ENCODE assay signal across 17 cellular contexts in genomic region chr1:172136925-172137324, GRCh38.
A peak's percentile ranks its signal among the peaks of the same experiment; 100 is the strongest.
DNase-seq lines count a peak whose midpoint lies in the region; ATAC-seq and TF ChIP-seq lines count a peak whose summit lies in the region.
"Had no signal": no experiment of that assay in that cellular context is flagged by ENCODE, and none has a peak within 500 bp of the region (broad histone marks: within the 10 kb centered on the region; RNA-seq: fewer than 3 reads in every experiment).

No MANE protein-coding gene starts in this region.

- H2BK5ac ChIP-seq in neuronal stem cell (ENCODE audit: low read length): no peak overlapping the region

- H2BK15ac ChIP-seq in neuronal stem cell (ENCODE audit: low read length): no peak overlapping the region

- no peak overlapping the region for H3K4me2 ChIP-seq in neuronal stem cell (ENCODE audit: insufficient read depth, low read length, poor library complexity, severe bottlenecking)
- H3K4me2 ChIP-seq: BLaER1 had no signal

- TF ChIP-seq CTCF in heart left ventricle (IDR thresholded peaks at IDR 0.05) (no peak), progenitor cell of endocrine pancreas (IDR thresholded peaks at IDR 0.05; ENCODE audit: unreplicated experiment) (no peak)

- H3K27me3 Mint-ChIP-seq in progenitor cell of endocrine pancreas (no peaks in the 10 kb centered on the region), T-helper 17 cell (no peaks in the 10 kb centered on the region)
- H3K27me3 Mint-ChIP-seq: naive thymus-derived CD4-positive, alpha-beta T cell; type B pancreatic cell had no signal

- H3K4me3 ChIP-seq in ACC112 (ENCODE audit: low read depth, low read length) (peak overlapping the region; percentile 59), heart left ventricle (peak overlapping the region in 2 of 12 donors; percentile 5 to 10), neuronal stem cell (ENCODE audit: low read length in 2 of 2) (no peak overlapping the region)
- H3K4me3 ChIP-seq: BLaER1, lower lobe of right lung, Peyer's patch had no signal

- peaks cover 27% of the 10 kb centered on the region for H3K79me2 ChIP-seq in ACC112 (ENCODE audit: control insufficient read depth, insufficient read depth, low read length, unreplicated experiment)

- H4K8ac ChIP-seq in neuronal stem cell (ENCODE audit: low read depth, low read length): no peak overlapping the region

- H2AK5ac ChIP-seq in neuronal stem cell (ENCODE audit: low read depth, low read length): no peak overlapping the region

- H3K9me3 ChIP-seq in heart left ventricle (no peaks in the 10 kb centered on the region), neuronal stem cell (replicated peaks in 1 of 2; ENCODE audit: control insufficient read depth in 2 of 2, insufficient read depth in 1 of 2, low read depth in 1 of 2, low read length in 2 of 2) (no peaks in the 10 kb centered on the region), T-helper 17 cell (ENCODE audit: control insufficient read depth, low read length, poor library complexity, severe bottlenecking) (no peaks in the 10 kb centered on the region)
- H3K9me3 ChIP-seq: BLaER1, lower lobe of right lung, Peyer's patch had no signal

- peak; percentile 43 for ATAC-seq in SK-N-SH treated with all-trans-retinoic acid at 6 μM for 48 hours
- peak in 2 of 4 donors; percentile 46 to 76 for ATAC-seq in heart left ventricle
- no peak for ATAC-seq in T-helper 17 cell
- ATAC-seq: naive thymus-derived CD4-positive, alpha-beta T cell had no signal

- H3K4me1 ChIP-seq in ACC112 (ENCODE audit: control insufficient read depth, insufficient read depth, low read length, unreplicated experiment) (peaks cover 59% of the 10 kb centered on the region), heart left ventricle (peaks cover 0 to 30% (median 0%) of the 10 kb centered on the region in 12 donors), neuronal stem cell (ENCODE audit: control insufficient read depth in 2 of 2, insufficient read depth in 1 of 2, low read depth in 1 of 2, low read length in 2 of 2) (peaks cover 4 to 5% of the 10 kb centered on the region in 2 donors)
- H3K4me1 ChIP-seq: BLaER1, lower lobe of right lung, Peyer's patch had no signal

- H3K18ac ChIP-seq in neuronal stem cell (ENCODE audit: low read length): no peak overlapping the region

- no peak overlapping the region for H3K4ac ChIP-seq in neuronal stem cell (ENCODE audit: low read length)

- H3K23ac ChIP-seq in neuronal stem cell (ENCODE audit: low read depth, low read length, poor library complexity): no peak overlapping the region

- no peak overlapping the region for H4K91ac ChIP-seq in neuronal stem cell (ENCODE audit: low read depth, low read length, poor library complexity)

- H3K9ac ChIP-seq in neuronal stem cell (ENCODE audit: low read depth, low read length, poor library complexity): no peak overlapping the region
- H3K9ac ChIP-seq: BLaER1 had no signal

- DNase-seq in heart left ventricle (no peak), progenitor cell of endocrine pancreas (ENCODE audit: low spot score, unreplicated experiment) (no peak), neuronal stem cell (ENCODE audit: low spot score) (no peak), nucleus accumbens (lab: John Stamatoyannopoulos, UW) (no peak), T-helper 17 cell (no peak), superior temporal gyrus (ENCODE audit: extremely low spot score) (no peak)
- DNase-seq: anterior cingulate cortex; lower lobe of right lung; naive thymus-derived CD4-positive, alpha-beta T cell; NCI-H2171; NCI-H774; Peyer's patch; posterior cingulate gyrus had no signal

- no peaks in the 10 kb centered on the region for H3K27me3 ChIP-seq in ACC112 (ENCODE audit: insufficient read depth, low read length)
- no peaks in the 10 kb centered on the region for H3K27me3 ChIP-seq in heart left ventricle
- H3K27me3 ChIP-seq in neuronal stem cell (ENCODE audit: control insufficient read depth in 3 of 3, insufficient read depth in 3 of 3, low read depth in 1 of 3, low read length in 3 of 3): no peaks in the 10 kb centered on the region
- H3K27me3 ChIP-seq: BLaER1, Peyer's patch had no signal

- WGBS in heart left ventricle, 4 donors: 58 to 65% (median 62%) methylated on average over 5 of the region's 5 CpGs
- no CpG with 5 or more reads among the region's 5 CpGs for WGBS in neuronal stem cell (ENCODE audit: extremely low coverage in 2 of 2, insufficient read length in 2 of 2, insufficient replicate concordance in 1 of 2), 2 donors

- H3K27ac ChIP-seq in ACC112 (ENCODE audit: low read depth, low read length): peak overlapping the region; percentile 77
- peak overlapping the region in 7 of 12 donors; percentile 1 to 83 (median 34) for H3K27ac ChIP-seq in heart left ventricle
- no peak overlapping the region for H3K27ac ChIP-seq in neuronal stem cell (replicated peaks; ENCODE audit: low read length)
- H3K27ac ChIP-seq: BLaER1 had no signal

- H2BK120ac ChIP-seq in neuronal stem cell (ENCODE audit: low read depth, low read length): no peak overlapping the region

- no peak overlapping the region for H2BK12ac ChIP-seq in neuronal stem cell (ENCODE audit: low read length)

- H3K36me3 Mint-ChIP-seq in progenitor cell of endocrine pancreas (ENCODE audit: insufficient read depth) (no peaks in the 10 kb centered on the region), T-helper 17 cell (ENCODE audit: low read depth) (no peaks in the 10 kb centered on the region)

- intact Hi-C loops in heart left ventricle (cut with DNase I): loop anchor here in 2 of 10 donors (5.0 kb wide), 1 partner anchor 260 kb away; no protein-coding TSS in a partner anchor

- H2AFZ ChIP-seq in ACC112 (ENCODE audit: low read length, unreplicated experiment): no peak overlapping the region
- H2AFZ ChIP-seq in neuronal stem cell (ENCODE audit: low read length): no peak overlapping the region

- peaks cover 9% of the 10 kb centered on the region for H3K4me1 Mint-ChIP-seq in progenitor cell of endocrine pancreas (ENCODE audit: low read depth)
- H3K4me1 Mint-ChIP-seq in T-helper 17 cell: no peaks in the 10 kb centered on the region

- no peak overlapping the region for H3K4me3 Mint-ChIP-seq in progenitor cell of endocrine pancreas (ENCODE audit: low read depth)
- H3K4me3 Mint-ChIP-seq in T-helper 17 cell: no peak overlapping the region
- H3K4me3 Mint-ChIP-seq: naive thymus-derived CD4-positive, alpha-beta T cell; type B pancreatic cell had no signal

- peak overlapping the region; percentile 58 for H3K27ac Mint-ChIP-seq in progenitor cell of endocrine pancreas
- no peak overlapping the region for H3K27ac Mint-ChIP-seq in T-helper 17 cell
- H3K27ac Mint-ChIP-seq: naive thymus-derived CD4-positive, alpha-beta T cell; type B pancreatic cell had no signal

- H3K14ac ChIP-seq in neuronal stem cell (ENCODE audit: low read length): no peak overlapping the region

- TF ChIP-seq POLR2A in heart left ventricle (IDR thresholded peaks at IDR 0.05): no peak

- peaks cover 19% of the 10 kb centered on the region for H3K36me3 ChIP-seq in ACC112 (ENCODE audit: insufficient read depth, low read length)
- peaks cover 0 to 5% (median 0%) of the 10 kb centered on the region in 9 donors for H3K36me3 ChIP-seq in heart left ventricle
- no peaks in the 10 kb centered on the region for H3K36me3 ChIP-seq in neuronal stem cell (replicated peaks in 1 of 2; ENCODE audit: control insufficient read depth in 2 of 2, insufficient read depth in 2 of 2, low read length in 2 of 2)
- H3K36me3 ChIP-seq: BLaER1, lower lobe of right lung, Peyer's patch had no signal

- H3K79me1 ChIP-seq in neuronal stem cell (ENCODE audit: low read depth, low read length): no peaks in the 10 kb centered on the region

- H3K9me3 Mint-ChIP-seq in progenitor cell of endocrine pancreas (ENCODE audit: low read depth): peaks cover 5% of the 10 kb centered on the region
- H3K9me3 Mint-ChIP-seq: naive thymus-derived CD4-positive, alpha-beta T cell had no signal

TF ChIP-seq in SK-N-SH treated with all-trans-retinoic acid at 6 μM for 48 hours, 23 proteins besides CTCF, POLR2A, EP300 and RAD21:
- no peak for TF ChIP-seq ARNTL (CRISPR knock-in tag; IDR thresholded peaks at IDR 0.05; ENCODE audit: borderline replicate concordance, low read depth)
- TF ChIP-seq, protein P1, sequence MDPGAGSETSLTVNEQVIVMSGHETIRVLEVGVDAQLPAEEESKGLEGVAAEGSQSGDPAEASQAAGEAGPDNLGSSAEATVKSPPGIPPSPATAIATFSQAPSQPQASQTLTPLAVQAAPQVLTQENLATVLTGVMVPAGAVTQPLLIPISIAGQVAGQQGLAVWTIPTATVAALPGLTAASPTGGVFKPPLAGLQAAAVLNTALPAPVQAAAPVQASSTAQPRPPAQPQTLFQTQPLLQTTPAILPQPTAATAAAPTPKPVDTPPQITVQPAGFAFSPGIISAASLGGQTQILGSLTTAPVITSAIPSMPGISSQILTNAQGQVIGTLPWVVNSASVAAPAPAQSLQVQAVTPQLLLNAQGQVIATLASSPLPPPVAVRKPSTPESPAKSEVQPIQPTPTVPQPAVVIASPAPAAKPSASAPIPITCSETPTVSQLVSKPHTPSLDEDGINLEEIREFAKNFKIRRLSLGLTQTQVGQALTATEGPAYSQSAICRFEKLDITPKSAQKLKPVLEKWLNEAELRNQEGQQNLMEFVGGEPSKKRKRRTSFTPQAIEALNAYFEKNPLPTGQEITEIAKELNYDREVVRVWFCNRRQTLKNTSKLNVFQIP (CRISPR knock-in tag; IDR thresholded peaks at IDR 0.05; ENCODE audit: borderline replicate concordance, low read depth): no peak
